In the genomic region with DNA sequence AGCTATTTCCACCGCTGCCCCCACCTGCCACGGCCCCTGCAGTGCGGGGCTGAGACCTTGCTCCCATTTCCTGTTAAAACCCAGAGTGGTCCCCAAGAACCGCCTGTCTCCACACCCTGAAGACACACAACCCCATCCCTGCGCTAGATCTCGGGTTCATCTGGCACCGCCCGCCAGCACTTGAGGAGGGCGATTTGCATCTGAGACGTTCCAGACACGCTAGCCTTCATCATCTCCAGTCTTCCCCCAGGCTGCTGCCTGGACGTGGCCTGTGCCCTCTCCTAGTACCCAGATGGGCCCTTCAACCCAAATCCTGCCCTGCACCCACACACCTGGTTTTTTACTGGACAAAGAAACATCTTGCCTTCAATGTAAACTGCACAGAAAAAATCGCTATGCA, we compare ENCODE assay signal across 12 cellular contexts.
"Had no signal": no experiment of that assay in that cellular context is flagged by ENCODE, and none has a peak within 500 bp of the region (broad histone marks: within the 10 kb centered on the region; RNA-seq: fewer than 3 reads in every experiment).

No MANE protein-coding gene starts in this region.

- ATAC-seq: activated T-helper 17 cell treated with anti-CD3 and anti-CD28 coated beads, Interleukin-2, amount 50 U/mL, for 72 hours; left cardiac atrium had no signal

- H3K4me2 ChIP-seq: smooth muscle cell had no signal

- H3K27ac ChIP-seq: adrenal gland had no signal

- DNase-seq: activated CD4-positive, alpha-beta T cell treated with anti-CD3 and anti-CD28 coated beads for 1 hour; activated naive CD4-positive, alpha-beta T cell treated with anti-CD3 and anti-CD28 coated beads for 36 hours; dermis blood vessel endothelial cell; immature natural killer cell; left cardiac atrium; stimulated activated CD4-positive, alpha-beta T cell treated with anti-CD3 and anti-CD28 coated beads, Interleukin-1b, Interleukin-23, amount 100 ng/mL, for 48 hours; stimulated activated naive CD4-positive, alpha-beta T cell; substantia nigra; T-helper 9 cell had no signal

- H3K27me3 ChIP-seq: adrenal gland had no signal

- H3K4me1 ChIP-seq: adrenal gland had no signal

- H3K4me3 ChIP-seq: adrenal gland, smooth muscle cell had no signal
